9 cellular contexts compared by ENCODE assay signal in the genomic region with DNA sequence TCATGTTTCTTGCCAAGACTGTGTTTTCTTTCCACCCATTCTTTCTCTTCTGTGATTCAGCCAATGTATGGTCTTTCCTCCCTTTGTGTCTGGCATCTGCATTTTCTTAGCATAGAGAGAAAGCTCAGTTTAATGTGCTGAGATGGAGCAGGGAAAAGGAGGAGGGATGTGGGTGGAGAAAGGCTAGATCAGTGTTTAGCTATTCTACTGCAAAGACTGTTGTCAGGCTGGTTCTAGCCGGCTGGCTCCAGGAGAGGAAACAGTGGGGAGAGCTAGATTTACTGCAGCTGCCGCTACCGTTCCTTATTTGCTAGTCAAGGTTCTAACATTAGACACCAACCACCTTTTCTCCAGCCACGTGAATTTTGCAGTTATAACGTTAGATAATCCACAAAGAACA. TPM values are rescaled to one million over a fixed set of nuclear protein-coding genes. Genes with fewer than 3 reads are reported as not detected.
DNase-seq lines count a peak whose midpoint lies in the region; TF ChIP-seq lines count a peak whose summit lies in the region.
"Had no signal": no experiment of that assay in that cellular context is flagged by ENCODE, and none has a peak within 500 bp of the region (broad histone marks: within the 10 kb centered on the region; RNA-seq: fewer than 3 reads in every experiment).

No MANE protein-coding gene starts in this region.

- H3K4me3 Mint-ChIP-seq in neural crest cell (peak overlapping the region; percentile 77), Calu3 (ENCODE audit: low read depth, unreplicated experiment) (no peak overlapping the region)
- H3K4me3 Mint-ChIP-seq: central memory CD8-positive, alpha-beta T cell had no signal

- DNase-seq in GM03348 (ENCODE audit: low spot score) (peak; percentile 51), NCI-H526 (lab: John Stamatoyannopoulos, UW) (peak; percentile 84 to 87), esophagus muscularis mucosa (ENCODE audit: extremely low spot score) (no peak), neural crest cell (ENCODE audit: low read depth, low spot score) (peak; percentile 25), Calu3 (no peak), HUDEP-2 (lab: John Stamatoyannopoulos, UW; ENCODE audit: unreplicated experiment in 76 of 76) (no peak), GOT3 (lab: John Stamatoyannopoulos, UW) (no peak), CD1c-positive myeloid dendritic cell (ENCODE audit: extremely low spot score) (no peak)

- no peak for TF ChIP-seq POLR2A in esophagus muscularis mucosa (IDR thresholded peaks at IDR 0.05; ENCODE audit: low read depth)

- CTCF ChIA-PET in Calu3 (lab: Charles Lee), result interaction anchor here (0.8 kb wide), 1 partner anchor 308 kb away, joined by 3 read pairs; no protein-coding TSS in a partner anchor

- H3K27me3 ChIP-seq in esophagus muscularis mucosa, result no peaks in the 10 kb centered on the region

- H3K27me3 Mint-ChIP-seq in neural crest cell (ENCODE audit: low read depth), result no peaks in the 10 kb centered on the region
- H3K27me3 Mint-ChIP-seq in Calu3 (ENCODE audit: unreplicated experiment), result no peaks in the 10 kb centered on the region
- H3K27me3 Mint-ChIP-seq: central memory CD8-positive, alpha-beta T cell had no signal

- TF ChIP-seq CTCF in esophagus muscularis mucosa (IDR thresholded peaks at IDR 0.05) (no peak), neural crest cell (conservative IDR thresholded peaks at IDR 0.05) (no peak), Calu3 (IDR thresholded peaks at IDR 0.05; ENCODE audit: unreplicated experiment) (no peak)

- BruUV-seq in Calu3 (replicated peaks; lab: Mats Ljungman, UMichigan), result no TSS peak

- no peak overlapping the region for H3K4me3 ChIP-seq in esophagus muscularis mucosa

- H3K4me1 Mint-ChIP-seq in neural crest cell, result peaks cover 37% of the 10 kb centered on the region
- peaks cover 10% of the 10 kb centered on the region for H3K4me1 Mint-ChIP-seq in Calu3 (ENCODE audit: low read depth, unreplicated experiment)

- intact Hi-C loops in esophagus muscularis mucosa (cut with DNase I) (no loop called here), Calu3 (cut with micrococcal nuclease; ENCODE audit: unreplicated experiment) (no loop called here)

- H3K4me1 ChIP-seq in esophagus muscularis mucosa, result peaks cover 18 to 46% (median 42%) of the 10 kb centered on the region in 4 donors

- no peaks in the 10 kb centered on the region for H3K36me3 Mint-ChIP-seq in neural crest cell (ENCODE audit: low read depth)
- peaks cover 12% of the 10 kb centered on the region for H3K36me3 Mint-ChIP-seq in Calu3 (ENCODE audit: insufficient read depth, unreplicated experiment)

- H3K36me3 ChIP-seq in esophagus muscularis mucosa, result no peaks in the 10 kb centered on the region

- H3K27ac ChIP-seq in esophagus muscularis mucosa (replicated peaks in 1 of 4), result peak overlapping the region; percentile 68 to 80 (median 72)

- H3K27ac Mint-ChIP-seq in neural crest cell (ENCODE audit: unreplicated experiment), result peak overlapping the region; percentile 73
- H3K27ac Mint-ChIP-seq in Calu3 (ENCODE audit: unreplicated experiment), result no peak overlapping the region

- H3K9me3 ChIP-seq in esophagus muscularis mucosa, result no peaks in the 10 kb centered on the region

- 2% methylated on average over 5 of the region's 5 CpGs for WGBS in esophagus muscularis mucosa

- H3K9me3 Mint-ChIP-seq in neural crest cell, result no peaks in the 10 kb centered on the region
- H3K9me3 Mint-ChIP-seq in Calu3 (ENCODE audit: low read depth, unreplicated experiment), result no peaks in the 10 kb centered on the region
- H3K9me3 Mint-ChIP-seq: central memory CD8-positive, alpha-beta T cell had no signal

- TF ChIP-seq EP300 in esophagus muscularis mucosa (IDR thresholded peaks at IDR 0.05), result no peak

RNA-seq across cellular contexts. Expression of gene RIMKLB, which starts 5.2 kb away (rescaled TPM):
- total RNA-seq in esophagus muscularis mucosa, result 10 to 100 TPM; 26.6 to 34.5 (median 29.2) TPM
- total RNA-seq in neural crest cell, result 64.2 and 66.1 TPM in 2 replicates
- total RNA-seq in Calu3 (2022), result 29.3 and 36.3 TPM in 2 replicates

RNA-seq across cellular contexts. Expression of gene MFAP5, which starts 29.9 kb away (rescaled TPM):
- total RNA-seq in esophagus muscularis mucosa (100 to 1,000 TPM in 3 of 4 donors, 10 to 100 TPM in 1; 94.7 to 252 (median 177) TPM), neural crest cell (not detected in 2 replicates), Calu3 (2022) (not detected in 2 replicates)

Comparison
In these comparisons a context has a peak if more than half of its experiments do, and no peak if none do; other contexts are left out.
1. DNase-seq: peak in GM03348 (single experiment), NCI-H526 (2 of 2) and neural crest cell (single experiment); none in esophagus muscularis mucosa (single experiment), Calu3 (single experiment), HUDEP-2 (0 of 76), GOT3 (single experiment) and CD1c-positive myeloid dendritic cell (single experiment).
2. RNA of gene MFAP5, which starts 29.9 kb away (total RNA-seq): 94.7 to 252 TPM in esophagus muscularis mucosa; not detected in neural crest cell and not detected in Calu3; every median in the first group is over 10 times any median in the second.